Comparison of ENCODE assay signal across 17 cellular contexts in genomic region chr17:28086519-28086918, GRCh38. TPM values are rescaled to one million over a fixed set of nuclear protein-coding genes. Genes with fewer than 3 reads are reported as not detected.
DNase-seq lines count a peak whose midpoint lies in the region; FAIRE-seq and TF ChIP-seq lines count a peak whose summit lies in the region.
"Had no signal": no experiment of that assay in that cellular context is flagged by ENCODE, and none has a peak within 500 bp of the region (broad histone marks: within the 10 kb centered on the region; RNA-seq: fewer than 3 reads in every experiment).

No MANE protein-coding gene starts in this region.

- H3K27me3 ChIP-seq in MG63 (no peaks in the 10 kb centered on the region), keratinocyte (ENCODE audit: control insufficient read depth, extremely low read depth, insufficient read depth, low read length) (no peaks in the 10 kb centered on the region)
- H3K27me3 ChIP-seq: dorsolateral prefrontal cortex, heart right ventricle had no signal

- H3K9me1 ChIP-seq in keratinocyte (ENCODE audit: control insufficient read depth, extremely low read depth, insufficient read depth, low read length) = no peaks in the 10 kb centered on the region

- peaks cover 10% of the 10 kb centered on the region for H3K36me3 ChIP-seq in MG63
- H3K36me3 ChIP-seq in keratinocyte (ENCODE audit: control insufficient read depth in 2 of 2, extremely low read depth in 1 of 2, insufficient read depth in 2 of 2, low read length in 2 of 2) = no peaks in the 10 kb centered on the region
- H3K36me3 ChIP-seq: heart right ventricle had no signal

- peak; percentile 76 for FAIRE-seq in keratinocyte (lab: Jason Lieb, UNC)
- FAIRE-seq: GM18507 had no signal

- no peak for TF ChIP-seq POLR2A in lower leg skin (IDR thresholded peaks at IDR 0.05)

- dilution Hi-C loops in keratinocyte (cut with MboI; ENCODE audit: extremely low pct_ligation_motif_present, low sequenced_read_pairs) = no loop called here

- H4K20me1 ChIP-seq in keratinocyte (ENCODE audit: control insufficient read depth, extremely low read depth, insufficient read depth, low read length) = peaks cover 4% of the 10 kb centered on the region

- no peak overlapping the region for H3K4me2 ChIP-seq in keratinocyte (ENCODE audit: control insufficient read depth, extremely low read depth, insufficient read depth, low read depth, low read length)

- H3K4me3 ChIP-seq in MG63 (no peak overlapping the region), choroid plexus epithelial cell (ENCODE audit: low read depth, low read length) (no peak overlapping the region), keratinocyte (ENCODE audit: control insufficient read depth in 2 of 3, extremely low read depth in 1 of 3, insufficient read depth in 2 of 3, low read depth in 1 of 3, low read length in 3 of 3) (no peak overlapping the region), lower leg skin (ENCODE audit: low read depth, poor library complexity, severe bottlenecking) (no peak overlapping the region)
- H3K4me3 ChIP-seq: dorsolateral prefrontal cortex, heart right ventricle, SK-N-MC had no signal

- H3K79me2 ChIP-seq in keratinocyte (ENCODE audit: control insufficient read depth, insufficient read depth, low read length) = peaks cover 69% of the 10 kb centered on the region

- TF ChIP-seq CTCF in choroid plexus epithelial cell (conservative IDR thresholded peaks at IDR 0.05; ENCODE audit: low read depth, low read length) (no peak), keratinocyte (optimal IDR thresholded peaks at IDR 0.05 in 1 of 3, IDR thresholded peaks at IDR 0.05 in 1 of 3, conservative IDR thresholded peaks at IDR 0.05 in 1 of 3; ENCODE audit: extremely low read depth in 1 of 3, insufficient read depth in 2 of 3, low read length in 3 of 3) (no peak), lower leg skin (IDR thresholded peaks at IDR 0.05) (no peak)

- peaks cover 8% of the 10 kb centered on the region for H3K4me1 ChIP-seq in keratinocyte (ENCODE audit: control insufficient read depth, extremely low read depth, insufficient read depth, low read length)

- no peak overlapping the region for H3K9ac ChIP-seq in keratinocyte (ENCODE audit: control insufficient read depth, extremely low read depth, insufficient read depth, low read length)

- H3K27ac ChIP-seq in keratinocyte (ENCODE audit: control insufficient read depth, insufficient read depth, low read length) = no peak overlapping the region
- H3K27ac ChIP-seq: dorsolateral prefrontal cortex, heart right ventricle, SK-N-MC had no signal

- 92 to 97% methylated on average over 4 of the region's 4 CpGs for WGBS in lower leg skin, 2 donors

- H3K9me3 ChIP-seq in MG63 = peaks cover 10% of the 10 kb centered on the region
- no peaks in the 10 kb centered on the region for H3K9me3 ChIP-seq in keratinocyte (ENCODE audit: control insufficient read depth, low read depth, low read length)

- no peak overlapping the region for H2AFZ ChIP-seq in keratinocyte (ENCODE audit: control insufficient read depth, low read length)

- peak; percentile 56 for DNase-seq in EH (ENCODE audit: low read depth)
- DNase-seq in MG63 = peak; percentile 6
- DNase-seq in choroid plexus epithelial cell (ENCODE audit: low read depth) = peak; percentile 10
- DNase-seq in keratinocyte (ENCODE audit: low read depth, low spot score) = no peak
- no peak for DNase-seq in lower leg skin (ENCODE audit: low spot score in 2 of 2)
- DNase-seq in NCI-H2107 (lab: John Stamatoyannopoulos, UW) = no peak
- DNase-seq in germinal center (ENCODE audit: low spot score) = no peak
- DNase-seq in ecto neural progenitor cell (ENCODE audit: low spot score) = no peak
- DNase-seq: activated CD4-positive, CD25-positive, alpha-beta regulatory T cell treated with anti-CD3 and anti-CD28 coated beads, Interleukin-2, amount 50 U/mL, for 72 hours; activated naive CD8-positive, alpha-beta T cell treated with anti-CD3 and anti-CD28 coated beads for 36 hours; dorsolateral prefrontal cortex; heart right ventricle; naive B cell; NCI-H1436; right cardiac atrium had no signal

- intact Hi-C loops in lower leg skin (cut with DNase I; ENCODE audit: low total_unique reads) = no loop called here

RNA-seq across cellular contexts. Expression of gene NLK, which starts 44.0 kb away (rescaled TPM):
- total RNA-seq in MG63 (2014; rRNA removed; shearing (Covaris generic); ENCODE audit: low replicate concordance) = 8.5 and 19.2 TPM in 2 replicates
- 12.8 to 21.4 TPM (median 20.9 TPM) in 3 replicates for polyA plus RNA-seq in keratinocyte
- polyA plus RNA-seq in keratinocyte (2011; ENCODE audit: low read depth) = 2.5 TPM
- polyA plus RNA-seq in keratinocyte (2011; cell fraction: cytosol; rRNA removed) = 7.8 and 16.3 TPM in 2 replicates
- polyA plus RNA-seq in keratinocyte (2011; cell fraction: nucleus; rRNA removed) = 24.3 and 25.3 TPM in 2 replicates
- 7.4 and 9.5 TPM in 2 replicates for polyA plus RNA-seq in keratinocyte (2012; ENCODE audit: low replicate concordance)
- 22.9 to 47.5 TPM (median 24.4 TPM) in 3 replicates for polyA minus RNA-seq in keratinocyte
- polyA minus RNA-seq in keratinocyte (2011; cell fraction: cytosol; rRNA and poly(A)+ RNA removed) = 13.6 TPM
- polyA minus RNA-seq in keratinocyte (2011; cell fraction: nucleus; rRNA and poly(A)+ RNA removed) = 29.8 and 41.3 TPM in 2 replicates
- 10 to 100 TPM in 1 of 4 donors, 1 to 10 TPM in 3; 5.9 to 10.8 (median 8.2) TPM for total RNA-seq in lower leg skin

Comparison
In these comparisons a context has a peak if more than half of its experiments do, and no peak if none do; other contexts are left out.
1. DNase-seq: peak in EH (single experiment), MG63 (single experiment) and choroid plexus epithelial cell (single experiment); none in keratinocyte (single experiment), lower leg skin (0 of 2), NCI-H2107 (single experiment), germinal center (single experiment) and ecto neural progenitor cell (single experiment).